21 cellular contexts compared by ENCODE assay signal in the genomic region with DNA sequence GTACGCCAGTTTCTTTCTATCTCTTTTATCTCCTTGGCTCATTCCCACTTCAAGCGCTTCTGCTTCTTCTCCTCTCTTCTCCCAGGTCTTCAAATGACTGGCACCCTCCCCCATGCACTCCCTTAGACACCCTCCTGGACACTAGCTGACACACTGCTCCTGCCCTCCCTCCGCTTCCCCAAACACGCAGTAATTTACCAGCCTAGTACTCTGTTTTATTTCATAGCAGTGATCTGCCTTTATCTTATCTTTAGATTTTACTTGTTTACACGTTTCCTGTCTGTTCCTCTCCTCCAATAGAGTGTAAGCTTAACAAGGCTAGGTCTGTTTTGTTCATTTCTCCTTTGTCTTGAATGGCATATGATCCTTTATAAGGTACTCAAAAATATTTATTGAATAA.
"Had no signal": no experiment of that assay in that cellular context is flagged by ENCODE, and none has a peak within 500 bp of the region (broad histone marks: within the 10 kb centered on the region; RNA-seq: fewer than 3 reads in every experiment).

No MANE protein-coding gene starts in this region.

- ATAC-seq: esophagus mucosa; gastroesophageal sphincter; natural killer cell treated with Interleukin-12 subunit alpha and Interleukin-12 subunit beta and Interleukin-15 and Interleukin-18, amount 100 ng/mL, for 72 hours; stimulated activated effector memory CD8-positive, alpha-beta T cell treated with anti-CD3 and anti-CD28 coated beads, Interleukin-12 subunit alpha, Interleukin-12 subunit beta, amount 100 ng/mL, for 72 hours; stimulated activated naive CD8-positive, alpha-beta T cell treated with anti-CD3 and anti-CD28 coated beads, Interleukin-15, Interleukin-2, amounts not matched to agents 100 U/mL and 50 U/mL, for 24 hours had no signal

- H3K9me3 ChIP-seq: gastroesophageal sphincter, ovary, right atrium auricular region, suprapubic skin, thyroid gland had no signal

- H3K27ac ChIP-seq: dorsolateral prefrontal cortex, gastroesophageal sphincter, neural progenitor cell, ovary, right atrium auricular region, suprapubic skin, thyroid gland had no signal

- H3K4me1 Mint-ChIP-seq: stimulated activated effector memory CD8-positive, alpha-beta T cell treated with anti-CD3 and anti-CD28 coated beads, Interleukin-12 subunit alpha, Interleukin-12 subunit beta, amount 100 ng/mL, for 72 hours had no signal

- H3K36me3 Mint-ChIP-seq: mesothelial cell of epicardium; natural killer cell treated with Interleukin-12 subunit alpha and Interleukin-12 subunit beta and Interleukin-15 and Interleukin-18, amount 100 ng/mL, for 72 hours; neural progenitor cell; stimulated activated effector memory CD8-positive, alpha-beta T cell treated with anti-CD3 and anti-CD28 coated beads, Interleukin-12 subunit alpha, Interleukin-12 subunit beta, amount 100 ng/mL, for 72 hours; type B pancreatic cell had no signal

- H3K9me3 Mint-ChIP-seq: mesothelial cell of epicardium; natural killer cell treated with Interleukin-12 subunit alpha and Interleukin-12 subunit beta and Interleukin-15 and Interleukin-18, amount 100 ng/mL, for 72 hours; neural progenitor cell; type B pancreatic cell had no signal

- H3K4me3 Mint-ChIP-seq: mesothelial cell of epicardium; natural killer cell treated with Interleukin-12 subunit alpha and Interleukin-12 subunit beta and Interleukin-15 and Interleukin-18, amount 100 ng/mL, for 72 hours; neural progenitor cell; stimulated activated effector memory CD8-positive, alpha-beta T cell treated with anti-CD3 and anti-CD28 coated beads, Interleukin-12 subunit alpha, Interleukin-12 subunit beta, amount 100 ng/mL, for 72 hours; type B pancreatic cell had no signal

- H3K4me3 ChIP-seq: dorsolateral prefrontal cortex, gastroesophageal sphincter, neural progenitor cell, ovary, right atrium auricular region, suprapubic skin, thyroid gland had no signal

- H3K27ac Mint-ChIP-seq: mesothelial cell of epicardium; natural killer cell treated with Interleukin-12 subunit alpha and Interleukin-12 subunit beta and Interleukin-15 and Interleukin-18, amount 100 ng/mL, for 72 hours; neural progenitor cell; stimulated activated effector memory CD8-positive, alpha-beta T cell treated with anti-CD3 and anti-CD28 coated beads, Interleukin-12 subunit alpha, Interleukin-12 subunit beta, amount 100 ng/mL, for 72 hours; type B pancreatic cell had no signal

- H3K27me3 Mint-ChIP-seq: natural killer cell treated with Interleukin-12 subunit alpha and Interleukin-12 subunit beta and Interleukin-15 and Interleukin-18, amount 100 ng/mL, for 72 hours; type B pancreatic cell had no signal

- DNase-seq: cortex of kidney; dorsolateral prefrontal cortex; effector CD8-positive, alpha-beta T cell; foreskin fibroblast; kidney glomerular epithelial cell; mammary epithelial cell; nucleus accumbens; ovary; stimulated activated CD4-positive, alpha-beta T cell treated with anti-CD3 and anti-CD28 coated beads, Interleukin-4, amount 100 ng/mL, for 1 hour; stimulated activated CD8-positive, alpha-beta memory T cell treated with anti-CD3 and anti-CD28 coated beads, Interleukin-4, amount 100 ng/mL, for 48 hours; stimulated activated naive CD8-positive, alpha-beta T cell treated with anti-CD3 and anti-CD28 coated beads, Interleukin-15, Interleukin-2, amounts not matched to agents 100 U/mL and 50 U/mL, for 24 hours; thyroid gland had no signal

- H3K36me3 ChIP-seq: gastroesophageal sphincter, neural progenitor cell, ovary, right atrium auricular region, suprapubic skin, thyroid gland had no signal

- H3K4me1 ChIP-seq: gastroesophageal sphincter, neural progenitor cell, right atrium auricular region, suprapubic skin, thyroid gland had no signal

- H3K27me3 ChIP-seq: dorsolateral prefrontal cortex, gastroesophageal sphincter, neural progenitor cell, ovary, right atrium auricular region, suprapubic skin, thyroid gland had no signal
